ENCODE assay signal across 18 cellular contexts in genomic region chr13:57353831-57354230, GRCh38.
"Had no signal": no experiment of that assay in that cellular context is flagged by ENCODE, and none has a peak within 500 bp of the region (broad histone marks: within the 10 kb centered on the region; RNA-seq: fewer than 3 reads in every experiment).

No MANE protein-coding gene starts in this region.

- DNase-seq: colonic mucosa; effector CD4-positive, alpha-beta T cell; endodermal cell; erythroblast; foreskin keratinocyte; heart left ventricle; hippocampal formation; natural killer cell; nucleus accumbens; pancreas; psoas muscle; retina; right lobe of liver; stimulated activated CD4-positive, alpha-beta T cell treated with anti-CD3 and anti-CD28 coated beads, Interleukin-4, amount 100 ng/mL, for 1 hour; stimulated activated CD8-positive, alpha-beta memory T cell treated with anti-CD3 and anti-CD28 coated beads, Interleukin-4, amount 100 ng/mL, for 48 hours; stimulated activated naive CD8-positive, alpha-beta T cell treated with anti-CD3 and anti-CD28 coated beads, Interleukin-15, Interleukin-2, amounts not matched to agents 100 U/mL and 50 U/mL, for 24 hours; upper lobe of right lung had no signal

- ATAC-seq: foreskin keratinocyte; heart left ventricle; natural killer cell; pancreas; psoas muscle; right lobe of liver; stimulated activated effector memory CD8-positive, alpha-beta T cell treated with anti-CD3 and anti-CD28 coated beads, Interleukin-12 subunit alpha, Interleukin-12 subunit beta, amount 100 ng/mL, for 72 hours; stimulated activated naive CD8-positive, alpha-beta T cell treated with anti-CD3 and anti-CD28 coated beads, Interleukin-15, Interleukin-2, amounts not matched to agents 100 U/mL and 50 U/mL, for 24 hours; upper lobe of right lung had no signal
